Comparison of ENCODE assay signal across 19 cellular contexts in genomic region chr6:166300357-166300987, GRCh38. TPM values are rescaled to one million over a fixed set of nuclear protein-coding genes. Genes with fewer than 3 reads are reported as not detected.
A peak's percentile ranks its signal among the peaks of the same experiment; 100 is the strongest.
DNase-seq lines count a peak whose midpoint lies in the region; ATAC-seq, FAIRE-seq and TF ChIP-seq lines count a peak whose summit lies in the region.
"Had no signal": no experiment of that assay in that cellular context is flagged by ENCODE, and none has a peak within 500 bp of the region (broad histone marks: within the 10 kb centered on the region; RNA-seq: fewer than 3 reads in every experiment).

No MANE protein-coding gene starts in this region.

- ATAC-seq in A549 (no peak), IMR-90 (ENCODE audit: low read depth) (no peak), right lobe of liver (peak; percentile 27 to 62 (median 58))
- ATAC-seq: GM23338, HCT116 had no signal

- no peak overlapping the region for H2BK120ac ChIP-seq in IMR-90 (ENCODE audit: low read depth, low read length)
- no peak overlapping the region for H2BK120ac ChIP-seq in H1 (replicated peaks; ENCODE audit: low read depth, low read length)

- TF ChIP-seq EP300 in A549 (IDR thresholded peaks at IDR 0.05) (no peak), H1 (IDR thresholded peaks at IDR 0.05; ENCODE audit: borderline replicate concordance in 1 of 2, low read depth in 2 of 2, low read length in 2 of 2) (no peak)

- DNase-seq in A549 (ENCODE audit: low read depth in 1 of 2, low spot score in 1 of 2) (no peak), IMR-90 (no peak), H1 (ENCODE audit: low read depth in 1 of 2, low spot score in 2 of 2) (no peak), right lobe of liver (no peak), CD1c-positive myeloid dendritic cell (ENCODE audit: extremely low spot score) (no peak), C1 segment of cervical spinal cord (lab: John Stamatoyannopoulos, UW) (no peak), HuH-7.5 (ENCODE audit: low spot score) (no peak)
- DNase-seq: ACHN; BE2C; Calu3; CD4-positive, alpha-beta memory T cell; H7 had no signal

- no peak overlapping the region for H3K27ac ChIP-seq in A549
- H3K27ac ChIP-seq in IMR-90 (ENCODE audit: insufficient read depth, low read length) = no peak overlapping the region
- no peak overlapping the region for H3K27ac ChIP-seq in H1 (ENCODE audit: low read depth, low read length)
- H3K27ac ChIP-seq in right lobe of liver = no peak overlapping the region
- H3K27ac ChIP-seq: C4-2B had no signal

- H2AK9ac ChIP-seq in IMR-90 (replicated peaks; ENCODE audit: low read depth, low read length, poor library complexity) = no peak overlapping the region

- no peak overlapping the region for H2AK5ac ChIP-seq in IMR-90 (ENCODE audit: low read depth, low read length)
- no peak overlapping the region for H2AK5ac ChIP-seq in H1 (ENCODE audit: low read depth, low read length)

- H4K8ac ChIP-seq in IMR-90 (ENCODE audit: low read depth in 2 of 2, low read length in 2 of 2) (no peak overlapping the region), H1 (ENCODE audit: extremely low read depth, insufficient read depth, low read length) (peak overlapping the region; percentile 8; the same call in 1 of the 2 replicates)

- H2BK20ac ChIP-seq in IMR-90 (ENCODE audit: low read depth, low read length) (no peak overlapping the region), H1 (ENCODE audit: low read length) (no peak overlapping the region)

- no peaks in the 10 kb centered on the region for H3K9me1 ChIP-seq in IMR-90 (ENCODE audit: insufficient read depth, low read length)

- no peak for TF ChIP-seq RAD21 in A549 (conservative IDR thresholded peaks at IDR 0.05 in 1 of 2, IDR thresholded peaks at IDR 0.05 in 1 of 2)
- no peak for TF ChIP-seq RAD21 in IMR-90 (IDR thresholded peaks at IDR 0.05; ENCODE audit: low read length)
- TF ChIP-seq RAD21 in H1 (IDR thresholded peaks at IDR 0.05 in 1 of 2, conservative IDR thresholded peaks at IDR 0.05 in 1 of 2; ENCODE audit: low read depth in 2 of 2, low read length in 2 of 2) = no peak

- intact Hi-C loops in IMR-90 (cut with micrococcal nuclease) (no loop called here), right lobe of liver (cut with DNase I) (no loop called here)

- POLR2A ChIA-PET in A549 (lab: Yijun Ruan, JAX) (no interaction called here), IMR-90 (lab: Charles Lee; ENCODE audit: unreplicated experiment) (no interaction called here), H1 (lab: Charles Lee; ENCODE audit: partially characterized antibody) (interaction anchor here (1.5 kb wide), 1 partner anchor 17 kb away, joined by 3 read pairs; no protein-coding TSS in a partner anchor)

- CTCF ChIA-PET in A549 (lab: Yijun Ruan, JAX) = interaction anchor here (0.7 to 1.2 kb wide), 2 partner anchors 19 to 100 kb away, joined by 3 to 4 read pairs; no protein-coding TSS in a partner anchor
- CTCF ChIA-PET in IMR-90 (lab: Yijun Ruan, JAX) = interaction anchor here (1.3 kb wide), 1 partner anchor 13 kb away, joined by 3 read pairs; no protein-coding TSS in a partner anchor
- CTCF ChIA-PET in H1 (lab: Charles Lee; ENCODE audit: partially characterized antibody) = interaction anchor here (1.1 to 4.6 kb wide), 2 partner anchors 13 to 81 kb away, joined by 3 to 19 read pairs; no protein-coding TSS in a partner anchor

- H3K4me3 ChIP-seq in A549 (no peak overlapping the region), IMR-90 (ENCODE audit: insufficient read depth, low read depth, low read length) (no peak overlapping the region), H1 (ENCODE audit: extremely low read depth in 1 of 4, insufficient read depth in 2 of 4, low read depth in 3 of 4, low read length in 4 of 4) (no peak overlapping the region), right lobe of liver (no peak overlapping the region)
- H3K4me3 ChIP-seq: GM23338 had no signal

- FAIRE-seq in A549 (lab: Jason Lieb, UNC) (no peak), H1 (lab: Jason Lieb, UNC) (no peak)
- FAIRE-seq: G401.6, GM12892, GM18507 had no signal

- H3K4ac ChIP-seq in IMR-90 (ENCODE audit: low read depth, low read length) = no peak overlapping the region
- H3K4ac ChIP-seq in H1 (replicated peaks; ENCODE audit: insufficient read length, low read depth, low read length) = no peak overlapping the region

- no peaks in the 10 kb centered on the region for H3K79me2 ChIP-seq in H1 (ENCODE audit: control insufficient read depth in 1 of 2, insufficient read depth in 2 of 2, low read length in 2 of 2)

- H3K18ac ChIP-seq in IMR-90 (ENCODE audit: low read depth, low read length) (no peak overlapping the region), H1 (ENCODE audit: extremely low read depth, low read length) (no peak overlapping the region; the same call in 1 of the 2 replicates)

- H2BK15ac ChIP-seq in IMR-90 (ENCODE audit: low read depth, low read length) (no peak overlapping the region), H1 (ENCODE audit: low read length) (no peak overlapping the region)

- H3K14ac ChIP-seq in IMR-90 (replicated peaks; ENCODE audit: low read depth, low read length) = no peak overlapping the region
- no peak overlapping the region for H3K14ac ChIP-seq in H1 (ENCODE audit: insufficient read length)

- H3K4me2 ChIP-seq in A549 (no peak overlapping the region), IMR-90 (ENCODE audit: low read depth, low read length) (no peak overlapping the region), H1 (ENCODE audit: insufficient read depth in 1 of 2, low read depth in 2 of 2, low read length in 2 of 2) (no peak overlapping the region)
- H3K4me2 ChIP-seq: GM23338 had no signal

- BruUV-seq in IMR-90 (replicated peaks; lab: Mats Ljungman, UMichigan) = no TSS peak

- no peaks in the 10 kb centered on the region for H3K23me2 ChIP-seq in H1 (ENCODE audit: low read depth, low read length)

- H3K27me3 ChIP-seq in IMR-90 (ENCODE audit: control insufficient read depth, insufficient read depth, low read length) = peaks cover 20% of the 10 kb centered on the region
- H3K27me3 ChIP-seq in H1 (replicated peaks in 1 of 4; ENCODE audit: control insufficient read depth in 3 of 4, extremely low read depth in 1 of 4, insufficient read depth in 3 of 4, low read length in 3 of 4) = peaks cover 0 to 3% (median 2%) of the 10 kb centered on the region in 4 experiments; a peak in 6 of 7 replicates
- no peaks in the 10 kb centered on the region for H3K27me3 ChIP-seq in right lobe of liver
- H3K27me3 ChIP-seq: BE2C had no signal

- H3K4me1 ChIP-seq in A549 = no peaks in the 10 kb centered on the region
- H3K4me1 ChIP-seq in IMR-90 (ENCODE audit: control insufficient read depth, insufficient read depth, low read length) = no peaks in the 10 kb centered on the region
- H3K4me1 ChIP-seq in H1 (replicated peaks in 1 of 4; ENCODE audit: control insufficient read depth in 3 of 4, insufficient read depth in 4 of 4, low read length in 3 of 4) = no peaks in the 10 kb centered on the region
- peaks cover 0 to 22% (median 8%) of the 10 kb centered on the region in 4 donors for H3K4me1 ChIP-seq in right lobe of liver
- H3K4me1 ChIP-seq: BE2C had no signal

- 64% methylated on average over 9 of the region's 9 CpGs for WGBS in A549 (ENCODE audit: missing lambda C conversion rate)
- WGBS in IMR-90 (ENCODE audit: extremely low coverage in 2 of 2, insufficient read length in 1 of 2), 2 experiments = 90% methylated on average over 2 of the region's 9 CpGs; no CpG with 5 or more reads in 1 of the 2 experiments
- WGBS in H1 (ENCODE audit: extremely low coverage in 1 of 2, insufficient coverage in 1 of 2, insufficient read length in 1 of 2, insufficient replicate concordance in 2 of 2, low coverage in 1 of 2, low lambda C conversion rate in 2 of 2, missing lambda C conversion rate in 1 of 2), 2 experiments = 93% methylated on average over 9 of the region's 9 CpGs; no CpG with 5 or more reads in 1 of the 2 experiments
- 48% methylated on average over 6 of the region's 9 CpGs for WGBS in right lobe of liver (ENCODE audit: insufficient coverage, low coverage, low lambda C conversion rate, missing lambda C conversion rate)

- H3K23ac ChIP-seq in IMR-90 (ENCODE audit: low read depth, low read length) (no peak overlapping the region), H1 (ENCODE audit: insufficient read length) (no peak overlapping the region)

- no peak overlapping the region for H2AFZ ChIP-seq in IMR-90 (replicated peaks; ENCODE audit: low read length, poor library complexity)
- no peak overlapping the region for H2AFZ ChIP-seq in H1 (ENCODE audit: low read length)
- H2AFZ ChIP-seq: GM23338 had no signal

- H3K79me1 ChIP-seq in IMR-90 (ENCODE audit: low read depth in 1 of 2, low read length in 2 of 2) = no peaks in the 10 kb centered on the region
- H3K79me1 ChIP-seq in H1 (ENCODE audit: low read depth, low read length) = no peaks in the 10 kb centered on the region

- dilution Hi-C loops in IMR-90 (cut with HindIII; ENCODE audit: low sequenced_read_pairs, unreplicated experiment) = no loop called here

- no peak overlapping the region for H2BK12ac ChIP-seq in H1 (ENCODE audit: low read depth, low read length)

- H3K9ac ChIP-seq in IMR-90 (ENCODE audit: low read depth, low read length) (no peak overlapping the region), H1 (replicated peaks in 1 of 4; ENCODE audit: extremely low read depth in 1 of 4, low read depth in 3 of 4, low read length in 3 of 4) (no peak overlapping the region)

- TF ChIP-seq POLR2A in A549 (IDR thresholded peaks at IDR 0.05; ENCODE audit: low read length) = no peak
- TF ChIP-seq POLR2A in IMR-90 (IDR thresholded peaks at IDR 0.05; ENCODE audit: low read depth, low read length) = no peak
- no peak for TF ChIP-seq POLR2A in H1 (IDR thresholded peaks at IDR 0.05; ENCODE audit: control extremely low read depth in 1 of 2, low read depth in 2 of 2, low read length in 2 of 2)
- TF ChIP-seq POLR2A in right lobe of liver (IDR thresholded peaks at IDR 0.05) = no peak

- H2BK5ac ChIP-seq in IMR-90 (ENCODE audit: low read depth, low read length, poor library complexity, severe bottlenecking) (no peak overlapping the region), H1 (ENCODE audit: low read depth, low read length) (no peak overlapping the region)

- H4K5ac ChIP-seq in IMR-90 (ENCODE audit: low read depth, low read length) (no peak overlapping the region), H1 (ENCODE audit: insufficient read length, low read depth, low read length) (no peak overlapping the region)

- TF ChIP-seq CTCF in A549 (IDR thresholded peaks at IDR 0.05) (no peak), IMR-90 (conservative IDR thresholded peaks at IDR 0.05; ENCODE audit: low read depth, low read length) (no peak), H1 (IDR thresholded peaks at IDR 0.05; ENCODE audit: control extremely low read depth in 1 of 3, insufficient read depth in 1 of 3, low read depth in 1 of 3, low read length in 3 of 3) (no peak), right lobe of liver (IDR thresholded peaks at IDR 0.05) (no peak)

- H4K20me1 ChIP-seq in IMR-90 (ENCODE audit: insufficient read depth, low read length) = no peaks in the 10 kb centered on the region
- no peaks in the 10 kb centered on the region for H4K20me1 ChIP-seq in H1 (replicated peaks in 1 of 2; ENCODE audit: control insufficient read depth in 1 of 2, insufficient read depth in 2 of 2, low read length in 2 of 2)

- H4K91ac ChIP-seq in IMR-90 (ENCODE audit: insufficient read depth, low read depth, low read length) = no peak overlapping the region
- H4K91ac ChIP-seq in H1 (replicated peaks; ENCODE audit: insufficient read length, low read length) = no peak overlapping the region

- no peak overlapping the region for H3K56ac ChIP-seq in IMR-90 (ENCODE audit: extremely low read depth, insufficient read depth, low read length)
- no peak overlapping the region for H3K56ac ChIP-seq in H1 (replicated peaks; ENCODE audit: insufficient read length, low read depth, low read length)

- in situ Hi-C loops in IMR-90 (cut with MboI; ENCODE audit: low sequenced_read_pairs) = no loop called here

- H3K9me3 ChIP-seq in A549 (no peaks in the 10 kb centered on the region), IMR-90 (ENCODE audit: control insufficient read depth, insufficient read depth, low read length) (no peaks in the 10 kb centered on the region), H1 (ENCODE audit: insufficient read depth in 2 of 2, low read depth in 1 of 2, low read length in 1 of 2) (peaks cover 6% of the 10 kb centered on the region in 2 experiments; a peak in 1 of 4 replicates), right lobe of liver (no peaks in the 10 kb centered on the region)
- H3K9me3 ChIP-seq: BE2C had no signal

- H3K36me3 ChIP-seq in IMR-90 (ENCODE audit: control insufficient read depth, insufficient read depth, low read length) = no peaks in the 10 kb centered on the region
- H3K36me3 ChIP-seq in H1 (ENCODE audit: control insufficient read depth in 2 of 4, insufficient read depth in 4 of 4, low read length in 3 of 4) = no peaks in the 10 kb centered on the region
- no peaks in the 10 kb centered on the region for H3K36me3 ChIP-seq in right lobe of liver
- H3K36me3 ChIP-seq: BE2C had no signal

RNA-seq across cellular contexts. Expression of gene PRR18, which starts 7.7 kb away (rescaled TPM):
- 0.07 and 0.13 TPM in 2 replicates for polyA plus RNA-seq in A549 (2011; rRNA removed)
- 0.05 and 0.08 TPM in 2 replicates for polyA plus RNA-seq in A549 (2012; cell fraction: cytosol; rRNA removed)
- polyA plus RNA-seq in A549 (2012; cell fraction: nucleus; rRNA removed) = 0.06 and 0.10 TPM in 2 replicates
- polyA plus RNA-seq in A549 (2017; fragmentation: RNase III; extraction: RNeasy Plus Mini Kit Qiagen cat#74134 plus additional on column Dnase treatment) = 0.04 to 0.08 TPM (median 0.08 TPM) in 3 replicates
- 0.08 and 0.34 TPM in 2 replicates for polyA minus RNA-seq in A549 (2011; rRNA and poly(A)+ RNA removed)
- not detected in 2 replicates for total RNA-seq in IMR-90 (2012; rRNA removed)
- polyA plus RNA-seq in IMR-90 (2012; rRNA removed) = not detected in 2 replicates
- 0.01 TPM in 1 of 2 replicates, not detected in the other for polyA plus RNA-seq in IMR-90 (2012; cell fraction: cytosol; rRNA removed)
- polyA plus RNA-seq in IMR-90 (2012; cell fraction: nucleus; rRNA removed; ENCODE audit: low replicate concordance) = not detected in 2 replicates
- total RNA-seq in H1 (2021; fragmentation: NEBNext Ultra II Directional; extraction: Animal tissue kit (Norgen Biotek cat#: 25700)) = 0.19 and 0.23 TPM in 2 replicates
- 0.08 and 0.16 TPM in 2 replicates for polyA plus RNA-seq in H1 (2011; rRNA removed)
- 0.13 TPM for polyA plus RNA-seq in H1 (2011; cell fraction: cytosol; rRNA removed)
- polyA plus RNA-seq in H1 (2011; cell fraction: nucleus; rRNA removed) = 0.17 TPM
- 0.11 to 0.25 TPM (median 0.18 TPM) in 3 of 4 replicates, not detected in the other for polyA plus RNA-seq in H1 (2012, experiment 1 of 2)
- polyA plus RNA-seq in H1 (2012, experiment 2 of 2) = 0.12 TPM
- 0.18 TPM for polyA plus RNA-seq in H1 (2013, experiment 1 of 2)
- 0.26 TPM for polyA plus RNA-seq in H1 (2013, experiment 2 of 2)
- 0.09 and 0.10 TPM in 2 replicates for polyA minus RNA-seq in H1 (2011; rRNA and poly(A)+ RNA removed)
- 2.0 TPM for polyA minus RNA-seq in H1 (2011; cell fraction: cytosol; rRNA and poly(A)+ RNA removed)
- 0.80 TPM for polyA minus RNA-seq in H1 (2011; cell fraction: nucleus; rRNA and poly(A)+ RNA removed)
- 1 to 10 TPM in 4 of 6 experiments, under 1 TPM in 2; 0.39 to 3.6 (median 1.6) TPM for total RNA-seq in right lobe of liver
- total RNA-seq: CD4-positive, alpha-beta memory T cell; HT1080 had no signal
- polyA plus RNA-seq: CD4-positive, alpha-beta memory T cell; GM23338 had no signal

RNA-seq across cellular contexts. Expression of gene SFT2D1, which starts 41.9 kb away (rescaled TPM):
- polyA plus RNA-seq in A549 (2011; rRNA removed) = 61.6 and 74.4 TPM in 2 replicates
- 54.9 and 57.0 TPM in 2 replicates for polyA plus RNA-seq in A549 (2012; cell fraction: cytosol; rRNA removed)
- polyA plus RNA-seq in A549 (2012; cell fraction: nucleus; rRNA removed) = 23.3 and 50.9 TPM in 2 replicates
- polyA plus RNA-seq in A549 (2017; fragmentation: RNase III; extraction: RNeasy Plus Mini Kit Qiagen cat#74134 plus additional on column Dnase treatment) = 39.8 to 48.1 TPM (median 47.3 TPM) in 3 replicates
- polyA minus RNA-seq in A549 (2011; rRNA and poly(A)+ RNA removed) = 9.5 and 13.0 TPM in 2 replicates
- 10.2 and 31.9 TPM in 2 replicates for total RNA-seq in IMR-90 (2012; rRNA removed)
- 42.1 and 45.8 TPM in 2 replicates for polyA plus RNA-seq in IMR-90 (2012; rRNA removed)
- polyA plus RNA-seq in IMR-90 (2012; cell fraction: cytosol; rRNA removed) = 51.6 and 81.2 TPM in 2 replicates
- 20.7 and 59.5 TPM in 2 replicates for polyA plus RNA-seq in IMR-90 (2012; cell fraction: nucleus; rRNA removed; ENCODE audit: low replicate concordance)
- 50.6 and 52.3 TPM in 2 replicates for total RNA-seq in H1 (2021; fragmentation: NEBNext Ultra II Directional; extraction: Animal tissue kit (Norgen Biotek cat#: 25700))
- 67.8 and 76.1 TPM in 2 replicates for polyA plus RNA-seq in H1 (2011; rRNA removed)
- polyA plus RNA-seq in H1 (2011; cell fraction: cytosol; rRNA removed) = 63.0 TPM
- polyA plus RNA-seq in H1 (2011; cell fraction: nucleus; rRNA removed) = 23.3 TPM
- polyA plus RNA-seq in H1 (2012, experiment 1 of 2) = 41.5 to 56.7 TPM (median 45.1 TPM) in 4 replicates
- polyA plus RNA-seq in H1 (2012, experiment 2 of 2) = 31.3 TPM
- polyA plus RNA-seq in H1 (2013, experiment 1 of 2) = 81.1 TPM
- polyA plus RNA-seq in H1 (2013, experiment 2 of 2) = 100 TPM
- 27.1 and 29.1 TPM in 2 replicates for polyA minus RNA-seq in H1 (2011; rRNA and poly(A)+ RNA removed)
- 12.5 TPM for polyA minus RNA-seq in H1 (2011; cell fraction: cytosol; rRNA and poly(A)+ RNA removed)
- 30.6 TPM for polyA minus RNA-seq in H1 (2011; cell fraction: nucleus; rRNA and poly(A)+ RNA removed)
- 10 to 100 TPM in 5 of 6 experiments, 1 to 10 TPM in 1; 6.7 to 14.0 (median 12.8) TPM for total RNA-seq in right lobe of liver

Comparison
In these comparisons a context has a peak if more than half of its experiments do, and no peak if none do; other contexts are left out.
1. ATAC-seq: peak in right lobe of liver (4 of 4); none in A549 (0 of 2) and IMR-90 (single experiment).
2. Of the 18 proteins assayed by ChIP-seq in both H1 and A549: peak only in H1: none; only in A549: none; in both: MAFK; in neither: 17.